In genomic region chr21:44941567-44941966, GRCh38 we compare ENCODE assay signal across 2 cellular contexts.
TF ChIP-seq lines count a peak whose summit lies in the region.

No MANE protein-coding gene starts in this region.

TF ChIP-seq in IMR-90, 13 proteins besides CTCF, POLR2A, EP300 and RAD21:
- no peak for TF ChIP-seq ELK1 (IDR thresholded peaks at IDR 0.05; ENCODE audit: borderline replicate concordance, low read depth, low read length)

TF ChIP-seq in K562, 482 proteins besides CTCF, POLR2A, EP300 and RAD21:
- TF ChIP-seq IRF2 (CRISPR knock-in tag; IDR thresholded peaks at IDR 0.05), result peak; percentile 8; the same call in 1 of the 2 replicates
- TF ChIP-seq NELFE (IDR thresholded peaks at IDR 0.05; ENCODE audit: insufficient read depth, insufficient read length), result no peak
